Comparison of ENCODE assay signal across 1 cellular context in the genomic region with DNA sequence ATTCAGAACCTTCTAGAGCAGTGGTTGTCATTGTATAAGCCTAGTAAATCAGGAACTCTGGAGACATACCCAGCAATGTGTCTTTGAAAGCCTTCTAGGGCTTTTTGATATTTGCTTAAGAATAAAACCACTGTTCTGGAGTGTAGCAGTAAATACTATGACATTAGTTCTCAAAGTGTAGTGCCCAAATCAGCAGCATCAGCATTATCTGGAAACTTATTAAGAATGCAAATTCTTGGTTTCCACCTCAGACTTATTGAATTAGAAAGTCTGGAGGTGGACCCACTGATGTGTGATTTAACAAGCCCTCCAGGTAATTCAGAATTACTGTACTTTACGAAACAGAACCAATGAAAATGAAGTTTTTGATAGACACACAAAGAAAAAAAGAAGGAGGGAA.
TF ChIP-seq lines count a peak whose summit lies in the region.

No MANE protein-coding gene starts in this region.

TF ChIP-seq in HepG2, 621 proteins besides CTCF, POLR2A, EP300 and RAD21 (continued from another document):
- TF ChIP-seq, protein P1, sequence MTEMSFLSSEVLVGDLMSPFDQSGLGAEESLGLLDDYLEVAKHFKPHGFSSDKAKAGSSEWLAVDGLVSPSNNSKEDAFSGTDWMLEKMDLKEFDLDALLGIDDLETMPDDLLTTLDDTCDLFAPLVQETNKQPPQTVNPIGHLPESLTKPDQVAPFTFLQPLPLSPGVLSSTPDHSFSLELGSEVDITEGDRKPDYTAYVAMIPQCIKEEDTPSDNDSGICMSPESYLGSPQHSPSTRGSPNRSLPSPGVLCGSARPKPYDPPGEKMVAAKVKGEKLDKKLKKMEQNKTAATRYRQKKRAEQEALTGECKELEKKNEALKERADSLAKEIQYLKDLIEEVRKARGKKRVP (CRISPR knock-in tag; IDR thresholded peaks at IDR 0.05), result no peak
- TF ChIP-seq HNRNPLL (IDR thresholded peaks at IDR 0.05; ENCODE audit: low read depth, low read length, poor library complexity, severe bottlenecking) (no peak), ZNF670 (CRISPR knock-in tag; IDR thresholded peaks at IDR 0.05; ENCODE audit: borderline replicate concordance) (no peak), ZMAT3 (CRISPR knock-in tag; conservative IDR thresholded peaks at IDR 0.05) (no peak), ZFP37 (CRISPR knock-in tag; IDR thresholded peaks at IDR 0.05; ENCODE audit: borderline replicate concordance) (no peak)
